ENCODE assay signal across 10 cellular contexts in the genomic region with DNA sequence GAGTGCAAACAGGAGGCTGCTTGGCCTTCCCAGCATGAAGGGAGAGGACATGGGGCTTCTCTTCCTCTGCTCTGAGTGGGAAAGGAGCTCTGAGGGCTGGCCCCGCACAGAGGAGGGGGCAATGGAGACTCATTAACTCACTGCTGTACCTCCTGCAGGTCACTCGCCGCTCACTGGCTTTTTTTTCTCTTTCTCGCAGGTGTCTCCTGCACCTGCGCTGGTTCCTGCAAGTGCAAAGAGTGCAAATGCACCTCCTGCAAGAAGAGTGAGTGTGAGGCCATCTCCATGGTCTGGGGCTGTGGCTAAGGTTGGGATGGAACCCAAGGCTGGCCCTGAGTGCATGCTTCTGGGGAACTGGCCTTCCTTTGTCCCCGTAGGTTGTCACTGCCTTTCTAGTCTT. TPM values are rescaled to one million over a fixed set of nuclear protein-coding genes. Genes with fewer than 3 reads are reported as not detected.
DNase-seq lines count a peak whose midpoint lies in the region; ATAC-seq and TF ChIP-seq lines count a peak whose summit lies in the region.
"Had no signal": no experiment of that assay in that cellular context is flagged by ENCODE, and none has a peak within 500 bp of the region (broad histone marks: within the 10 kb centered on the region; RNA-seq: fewer than 3 reads in every experiment).

No MANE protein-coding gene starts in this region.

- H3K9me3 Mint-ChIP-seq in T-helper 2 cell treated with Interferon-gamma antibody and Interleukin-4, amounts not matched to agents 5 μg/mL and 100 μg/mL, for 36 hours = no peaks in the 10 kb centered on the region
- no peaks in the 10 kb centered on the region for H3K9me3 Mint-ChIP-seq in activated T-helper 17 cell treated with anti-CD3 and anti-CD28 coated beads, Interleukin-2, amount 50 U/mL, for 72 hours
- H3K9me3 Mint-ChIP-seq in stimulated activated naive B cell treated with anti-CD40 and anti-IgM and Interleukin-4, amounts not matched to agents 10 μg/mL and 1 μg/mL and 100 μg/mL, for 72 hours = no peaks in the 10 kb centered on the region

- peak overlapping the region; percentile 95 for H3K4me3 Mint-ChIP-seq in T-helper 2 cell treated with Interferon-gamma antibody and Interleukin-4, amounts not matched to agents 5 μg/mL and 100 μg/mL, for 36 hours
- peak overlapping the region; percentile 97 for H3K4me3 Mint-ChIP-seq in activated T-helper 17 cell treated with anti-CD3 and anti-CD28 coated beads, Interleukin-2, amount 50 U/mL, for 72 hours
- peak overlapping the region in 1 of 2 donors; percentile 97 for H3K4me3 Mint-ChIP-seq in stimulated activated naive B cell treated with anti-CD40 and anti-IgM and Interleukin-4, amounts not matched to agents 10 μg/mL and 1 μg/mL and 100 μg/mL, for 72 hours

- no peak for DNase-seq in T-helper 2 cell treated with Interferon-gamma antibody and Interleukin-4, amounts not matched to agents 5 μg/mL and 100 μg/mL, for 36 hours (ENCODE audit: low spot score)
- DNase-seq in T-helper 2 cell (no peak), kidney epithelial cell (ENCODE audit: low read depth) (no peak), BE2C (no peak), GM20000 (ENCODE audit: low spot score) (no peak)
- no peak for DNase-seq in stimulated activated naive B cell treated with anti-CD40 and anti-IgM and Interleukin-4, amounts not matched to agents 10 μg/mL and 1 μg/mL and 100 μg/mL, for 72 hours
- no peak for DNase-seq in stimulated activated naive CD4-positive, alpha-beta T cell (lab: John Stamatoyannopoulos, UW)

- peaks cover 24% of the 10 kb centered on the region for H3K4me1 Mint-ChIP-seq in T-helper 2 cell treated with Interferon-gamma antibody and Interleukin-4, amounts not matched to agents 5 μg/mL and 100 μg/mL, for 36 hours (ENCODE audit: low read depth)
- peaks cover 16% of the 10 kb centered on the region for H3K4me1 Mint-ChIP-seq in activated T-helper 17 cell treated with anti-CD3 and anti-CD28 coated beads, Interleukin-2, amount 50 U/mL, for 72 hours
- peaks cover 20 to 23% of the 10 kb centered on the region in 2 donors for H3K4me1 Mint-ChIP-seq in stimulated activated naive B cell treated with anti-CD40 and anti-IgM and Interleukin-4, amounts not matched to agents 10 μg/mL and 1 μg/mL and 100 μg/mL, for 72 hours

- H3K4me3 ChIP-seq in kidney epithelial cell (ENCODE audit: low read depth, low read length) (peak overlapping the region; percentile 63), BE2C (ENCODE audit: low read depth, low read length) (no peak overlapping the region)

- no peak for ATAC-seq in activated T-helper 17 cell treated with anti-CD3 and anti-CD28 coated beads, Interleukin-2, amount 50 U/mL, for 72 hours (replicated peaks)
- ATAC-seq in stimulated activated naive B cell treated with anti-CD40 and anti-IgM and Interleukin-4, amounts not matched to agents 10 μg/mL and 1 μg/mL and 100 μg/mL, for 72 hours (replicated peaks) = no peak

- no peaks in the 10 kb centered on the region for H3K4me1 ChIP-seq in BE2C

- no peak overlapping the region for H3K27ac Mint-ChIP-seq in T-helper 2 cell treated with Interferon-gamma antibody and Interleukin-4, amounts not matched to agents 5 μg/mL and 100 μg/mL, for 36 hours
- H3K27ac Mint-ChIP-seq in activated T-helper 17 cell treated with anti-CD3 and anti-CD28 coated beads, Interleukin-2, amount 50 U/mL, for 72 hours = no peak overlapping the region
- H3K27ac Mint-ChIP-seq in stimulated activated naive B cell treated with anti-CD40 and anti-IgM and Interleukin-4, amounts not matched to agents 10 μg/mL and 1 μg/mL and 100 μg/mL, for 72 hours = peak overlapping the region; percentile 88

- H3K9me3 ChIP-seq in BE2C = no peaks in the 10 kb centered on the region

- no peaks in the 10 kb centered on the region for H3K36me3 ChIP-seq in kidney epithelial cell (ENCODE audit: control insufficient read depth, insufficient read depth, low read length)
- no peaks in the 10 kb centered on the region for H3K36me3 ChIP-seq in BE2C
- H3K36me3 ChIP-seq: cardiac muscle cell had no signal

- TF ChIP-seq CTCF in kidney epithelial cell (IDR thresholded peaks at IDR 0.05; ENCODE audit: insufficient read depth, low read length, poor library complexity, severe bottlenecking) (no peak), BE2C (IDR thresholded peaks at IDR 0.05; ENCODE audit: low read depth, low read length) (no peak), GM20000 (IDR thresholded peaks at IDR 0.05; ENCODE audit: extremely low read depth, missing control alignments) (no peak)

- H3K36me3 Mint-ChIP-seq in T-helper 2 cell treated with Interferon-gamma antibody and Interleukin-4, amounts not matched to agents 5 μg/mL and 100 μg/mL, for 36 hours (ENCODE audit: low read depth) = no peaks in the 10 kb centered on the region
- no peaks in the 10 kb centered on the region for H3K36me3 Mint-ChIP-seq in activated T-helper 17 cell treated with anti-CD3 and anti-CD28 coated beads, Interleukin-2, amount 50 U/mL, for 72 hours (ENCODE audit: low read depth)
- H3K36me3 Mint-ChIP-seq in stimulated activated naive B cell treated with anti-CD40 and anti-IgM and Interleukin-4, amounts not matched to agents 10 μg/mL and 1 μg/mL and 100 μg/mL, for 72 hours = peaks cover 0 to 3% of the 10 kb centered on the region in 2 donors

- peaks cover 17% of the 10 kb centered on the region for H3K27me3 Mint-ChIP-seq in T-helper 2 cell treated with Interferon-gamma antibody and Interleukin-4, amounts not matched to agents 5 μg/mL and 100 μg/mL, for 36 hours (ENCODE audit: low read depth)
- peaks cover 3% of the 10 kb centered on the region for H3K27me3 Mint-ChIP-seq in activated T-helper 17 cell treated with anti-CD3 and anti-CD28 coated beads, Interleukin-2, amount 50 U/mL, for 72 hours
- H3K27me3 Mint-ChIP-seq in stimulated activated naive B cell treated with anti-CD40 and anti-IgM and Interleukin-4, amounts not matched to agents 10 μg/mL and 1 μg/mL and 100 μg/mL, for 72 hours = peaks cover 36 to 41% of the 10 kb centered on the region in 2 donors

- H3K27me3 ChIP-seq in kidney epithelial cell (ENCODE audit: control insufficient read depth, insufficient read depth, low read length) (peaks cover 12% of the 10 kb centered on the region), BE2C (peaks cover 59% of the 10 kb centered on the region)

RNA-seq across cellular contexts. Expression of a gene that starts 0.7 kb away (rescaled TPM):
- 1 to 10 TPM; 3.1 to 5.7 TPM for total RNA-seq in activated T-helper 17 cell treated with anti-CD3 and anti-CD28 coated beads, Interleukin-2, amount 50 U/mL, for 72 hours
- total RNA-seq in kidney epithelial cell = 7.9 and 9.4 TPM in 2 replicates
- polyA plus RNA-seq in BE2C (2012; ENCODE audit: insufficient read depth, insufficient read length, low read depth) = not detected
- total RNA-seq: cardiac muscle cell had no signal
- polyA plus RNA-seq: cardiac muscle cell had no signal

RNA-seq across cellular contexts. Expression of a gene that starts 6.8 kb away (rescaled TPM):
- total RNA-seq in activated T-helper 17 cell treated with anti-CD3 and anti-CD28 coated beads, Interleukin-2, amount 50 U/mL, for 72 hours = not detected
- not detected in 2 replicates for total RNA-seq in kidney epithelial cell
- polyA plus RNA-seq in BE2C (2012; ENCODE audit: insufficient read depth, insufficient read length, low read depth) = not detected
- total RNA-seq: cardiac muscle cell, M059J had no signal
- polyA plus RNA-seq: cardiac muscle cell had no signal

RNA-seq across cellular contexts. Expression of a gene that starts 9.4 kb away (rescaled TPM):
- not detected for total RNA-seq in activated T-helper 17 cell treated with anti-CD3 and anti-CD28 coated beads, Interleukin-2, amount 50 U/mL, for 72 hours
- 0.75 and 14.8 TPM in 2 replicates for total RNA-seq in kidney epithelial cell
- not detected for polyA plus RNA-seq in BE2C (2012; ENCODE audit: insufficient read depth, insufficient read length, low read depth)
- total RNA-seq: cardiac muscle cell had no signal
- polyA plus RNA-seq: cardiac muscle cell had no signal

RNA-seq across cellular contexts. Expression of a gene that starts 11.1 kb away (rescaled TPM):
- not detected for total RNA-seq in activated T-helper 17 cell treated with anti-CD3 and anti-CD28 coated beads, Interleukin-2, amount 50 U/mL, for 72 hours
- total RNA-seq in kidney epithelial cell = not detected in 2 replicates
- polyA plus RNA-seq in BE2C (2012; ENCODE audit: insufficient read depth, insufficient read length, low read depth) = not detected
- total RNA-seq: cardiac muscle cell, M059J had no signal
- polyA plus RNA-seq: cardiac muscle cell had no signal

RNA-seq across cellular contexts. Expression of a gene that starts 20.0 kb away (rescaled TPM):
- total RNA-seq in activated T-helper 17 cell treated with anti-CD3 and anti-CD28 coated beads, Interleukin-2, amount 50 U/mL, for 72 hours = 1 to 10 TPM; 1.5 to 6.5 TPM
- not detected in 2 replicates for total RNA-seq in kidney epithelial cell
- not detected for polyA plus RNA-seq in BE2C (2012; ENCODE audit: insufficient read depth, insufficient read length, low read depth)
- total RNA-seq: cardiac muscle cell had no signal
- polyA plus RNA-seq: cardiac muscle cell had no signal
